23 cellular contexts compared by ENCODE assay signal in genomic region chr2:223789423-223789822, GRCh38. TPM values are rescaled to one million over a fixed set of nuclear protein-coding genes. Genes with fewer than 3 reads are reported as not detected.
A peak's percentile ranks its signal among the peaks of the same experiment; 100 is the strongest.
DNase-seq lines count a peak whose midpoint lies in the region; ATAC-seq, FAIRE-seq and TF ChIP-seq lines count a peak whose summit lies in the region.
"Had no signal": no experiment of that assay in that cellular context is flagged by ENCODE, and none has a peak within 500 bp of the region (broad histone marks: within the 10 kb centered on the region; RNA-seq: fewer than 3 reads in every experiment).

No MANE protein-coding gene starts in this region.

- DNase-seq in A549 (ENCODE audit: low read depth in 1 of 2, low spot score in 1 of 2) (no peak), Calu3 (no peak), naive B cell (no peak), G401 (ENCODE audit: low spot score) (no peak), endodermal cell (no peak)
- DNase-seq in activated T-helper 1 cell treated with anti-CD3 and anti-CD28 coated beads, Interleukin-12 subunit alpha, Interleukin-12 subunit beta, Interleukin-2, Interleukin-4 antibody, amounts not matched to agents 30 ng/mL and 10 ng/mL and 1 ng/mL, durations not matched to agents 14 hours and 24 hours and 36 hours (ENCODE audit: low spot score), result no peak
- no peak for DNase-seq in naive thymus-derived CD8-positive, alpha-beta T cell
- DNase-seq: Caco-2; CD4-positive, CD25-positive, alpha-beta regulatory T cell; CD8-positive, alpha-beta T cell; DMS 273 treated with DMSO at 0.1 percent for 48 hours; DMS79; EL; GF-D8; GOT3; HCEC 1CT had no signal

- no peak overlapping the region for H3K9ac ChIP-seq in endodermal cell (ENCODE audit: extremely low read depth, low read length, poor library complexity, severe bottlenecking)
- H3K9ac ChIP-seq: BLaER1 had no signal

- H3K4me1 ChIP-seq in A549, result peaks cover 24% of the 10 kb centered on the region
- H3K4me1 ChIP-seq in endodermal cell (ENCODE audit: control insufficient read depth, insufficient read depth, low read length), result no peaks in the 10 kb centered on the region

- no peaks in the 10 kb centered on the region for H3K27me3 ChIP-seq in endodermal cell (ENCODE audit: control insufficient read depth, insufficient read depth, low read length, poor library complexity, severe bottlenecking)
- H3K27me3 ChIP-seq: BLaER1 had no signal

- TF ChIP-seq EP300 in A549 (IDR thresholded peaks at IDR 0.05), result no peak

- intact Hi-C loops in Calu3 (cut with micrococcal nuclease; ENCODE audit: unreplicated experiment), result no loop called here
- intact Hi-C loops in activated T-helper 1 cell treated with anti-CD3 and anti-CD28 coated beads, Interleukin-12 subunit alpha, Interleukin-12 subunit beta, Interleukin-2, Interleukin-4 antibody, amounts not matched to agents 30 ng/mL and 10 ng/mL and 1 ng/mL, durations not matched to agents 14 hours and 24 hours and 36 hours (cut with micrococcal nuclease), result no loop called here

- no peak overlapping the region for H3K4me3 ChIP-seq in A549
- H3K4me3 ChIP-seq in endodermal cell (ENCODE audit: low read length), result no peak overlapping the region
- H3K4me3 ChIP-seq: BLaER1 had no signal

- no peaks in the 10 kb centered on the region for H3K27me3 Mint-ChIP-seq in Calu3 (ENCODE audit: unreplicated experiment)
- peaks cover 5% of the 10 kb centered on the region for H3K27me3 Mint-ChIP-seq in activated T-helper 1 cell treated with anti-CD3 and anti-CD28 coated beads, Interleukin-12 subunit alpha, Interleukin-12 subunit beta, Interleukin-2, Interleukin-4 antibody, amounts not matched to agents 30 ng/mL and 10 ng/mL and 1 ng/mL, durations not matched to agents 14 hours and 24 hours and 36 hours (ENCODE audit: insufficient read depth)
- H3K27me3 Mint-ChIP-seq in naive B cell, result no peaks in the 10 kb centered on the region
- peaks cover 0 to 6% (median 0%) of the 10 kb centered on the region in 5 donors for H3K27me3 Mint-ChIP-seq in naive thymus-derived CD8-positive, alpha-beta T cell
- no peaks in the 10 kb centered on the region for H3K27me3 Mint-ChIP-seq in endodermal cell (ENCODE audit: insufficient read depth)
- H3K27me3 Mint-ChIP-seq: B cell; CD4-positive, CD25-positive, alpha-beta regulatory T cell had no signal

- H3K4me1 Mint-ChIP-seq in Calu3 (ENCODE audit: low read depth, unreplicated experiment), result peaks cover 64% of the 10 kb centered on the region
- no peaks in the 10 kb centered on the region for H3K4me1 Mint-ChIP-seq in activated T-helper 1 cell treated with anti-CD3 and anti-CD28 coated beads, Interleukin-12 subunit alpha, Interleukin-12 subunit beta, Interleukin-2, Interleukin-4 antibody, amounts not matched to agents 30 ng/mL and 10 ng/mL and 1 ng/mL, durations not matched to agents 14 hours and 24 hours and 36 hours (ENCODE audit: low read depth)
- peaks cover 32 to 59% (median 47%) of the 10 kb centered on the region in 3 donors for H3K4me1 Mint-ChIP-seq in naive B cell
- H3K4me1 Mint-ChIP-seq in naive thymus-derived CD8-positive, alpha-beta T cell, result peaks cover 0 to 4% (median 0%) of the 10 kb centered on the region in 4 donors
- peaks cover 1% of the 10 kb centered on the region for H3K4me1 Mint-ChIP-seq in endodermal cell

- no TSS peak for BruUV-seq in Calu3 (replicated peaks; lab: Mats Ljungman, UMichigan)

- TF ChIP-seq RAD21 in A549 (conservative IDR thresholded peaks at IDR 0.05 in 1 of 2, IDR thresholded peaks at IDR 0.05 in 1 of 2), result no peak

- peak overlapping the region; percentile 1; the same call in 1 of the 3 replicates for H3K4me2 ChIP-seq in A549
- H3K4me2 ChIP-seq: BLaER1 had no signal

- POLR2A ChIA-PET in A549 (lab: Yijun Ruan, JAX), result no interaction called here
- POLR2A ChIA-PET in naive thymus-derived CD8-positive, alpha-beta T cell (lab: Charles Lee), result no interaction called here

- H3K27ac Mint-ChIP-seq in Calu3 (ENCODE audit: unreplicated experiment) (peak overlapping the region; percentile 6), naive B cell (peak overlapping the region in 4 of 6 donors; percentile 68 to 79 (median 74)), endodermal cell (no peak overlapping the region)
- H3K27ac Mint-ChIP-seq in activated T-helper 1 cell treated with anti-CD3 and anti-CD28 coated beads, Interleukin-12 subunit alpha, Interleukin-12 subunit beta, Interleukin-2, Interleukin-4 antibody, amounts not matched to agents 30 ng/mL and 10 ng/mL and 1 ng/mL, durations not matched to agents 14 hours and 24 hours and 36 hours, result peak overlapping the region; percentile 16
- H3K27ac Mint-ChIP-seq in naive thymus-derived CD8-positive, alpha-beta T cell, result no peak overlapping the region
- H3K27ac Mint-ChIP-seq: CD4-positive, CD25-positive, alpha-beta regulatory T cell; CD8-positive, alpha-beta T cell had no signal

- WGBS in A549 (ENCODE audit: missing lambda C conversion rate), result 90% methylated on average over 6 of the region's 6 CpGs
- 80 to 96% methylated on average over 1 to 6 of the region's 6 CpGs for WGBS in endodermal cell (ENCODE audit: insufficient coverage in 1 of 2, insufficient read length in 1 of 2), 2 experiments

- no peak for TF ChIP-seq CTCF in A549 (IDR thresholded peaks at IDR 0.05)
- TF ChIP-seq CTCF in Calu3 (IDR thresholded peaks at IDR 0.05; ENCODE audit: unreplicated experiment), result no peak
- TF ChIP-seq CTCF in endodermal cell (conservative IDR thresholded peaks at IDR 0.05), result no peak

- no peak overlapping the region for H3K4me3 Mint-ChIP-seq in Calu3 (ENCODE audit: low read depth, unreplicated experiment)
- H3K4me3 Mint-ChIP-seq in activated T-helper 1 cell treated with anti-CD3 and anti-CD28 coated beads, Interleukin-12 subunit alpha, Interleukin-12 subunit beta, Interleukin-2, Interleukin-4 antibody, amounts not matched to agents 30 ng/mL and 10 ng/mL and 1 ng/mL, durations not matched to agents 14 hours and 24 hours and 36 hours, result no peak overlapping the region
- no peak overlapping the region for H3K4me3 Mint-ChIP-seq in naive B cell
- no peak overlapping the region for H3K4me3 Mint-ChIP-seq in naive thymus-derived CD8-positive, alpha-beta T cell
- no peak overlapping the region for H3K4me3 Mint-ChIP-seq in endodermal cell
- H3K4me3 Mint-ChIP-seq: B cell; CD4-positive, CD25-positive, alpha-beta regulatory T cell; CD8-positive, alpha-beta T cell had no signal

- CTCF ChIA-PET in A549 (lab: Yijun Ruan, JAX) (interaction anchor here (0.6 to 1.1 kb wide), 3 partner anchors 50 to 1106 kb away, joined by 3 read pairs; no protein-coding TSS in a partner anchor), Calu3 (lab: Charles Lee) (interaction anchor here (0.7 to 1.6 kb wide), 2 partner anchors 8 to 818 kb away, joined by 4 to 8 read pairs; no protein-coding TSS in a partner anchor)

- H3K36me3 Mint-ChIP-seq in Calu3 (ENCODE audit: insufficient read depth, unreplicated experiment) (peaks cover 44% of the 10 kb centered on the region), naive B cell (peaks cover 0 to 4% of the 10 kb centered on the region in 2 donors), endodermal cell (ENCODE audit: low read depth) (no peaks in the 10 kb centered on the region)
- H3K36me3 Mint-ChIP-seq in activated T-helper 1 cell treated with anti-CD3 and anti-CD28 coated beads, Interleukin-12 subunit alpha, Interleukin-12 subunit beta, Interleukin-2, Interleukin-4 antibody, amounts not matched to agents 30 ng/mL and 10 ng/mL and 1 ng/mL, durations not matched to agents 14 hours and 24 hours and 36 hours (ENCODE audit: low read depth), result no peaks in the 10 kb centered on the region
- peaks cover 0 to 14% (median 5%) of the 10 kb centered on the region in 3 donors for H3K36me3 Mint-ChIP-seq in naive thymus-derived CD8-positive, alpha-beta T cell
- H3K36me3 Mint-ChIP-seq: CD8-positive, alpha-beta T cell had no signal

- no peaks in the 10 kb centered on the region for H3K36me3 ChIP-seq in endodermal cell (ENCODE audit: control insufficient read depth, insufficient read depth, low read length)
- H3K36me3 ChIP-seq: BLaER1 had no signal

- no peak for TF ChIP-seq POLR2A in A549 (IDR thresholded peaks at IDR 0.05; ENCODE audit: low read length)

- peaks cover 17% of the 10 kb centered on the region; the same call in 2 of the 3 replicates for H3K9me3 ChIP-seq in A549
- H3K9me3 ChIP-seq in endodermal cell (ENCODE audit: control insufficient read depth, low read length), result peaks cover 10% of the 10 kb centered on the region

- ATAC-seq in A549, result no peak
- ATAC-seq in naive B cell (ENCODE audit: low read depth in 2 of 2), result no peak
- ATAC-seq in naive thymus-derived CD8-positive, alpha-beta T cell, result no peak
- ATAC-seq: CD8-positive, alpha-beta T cell had no signal

- H3K27ac ChIP-seq in A549 (peak overlapping the region in 1 of 2 experiments; percentile 62; a peak in 4 of 6 replicates), endodermal cell (ENCODE audit: low read depth, low read length) (no peak overlapping the region)
- H3K27ac ChIP-seq: BLaER1, C4-2B had no signal

- in situ Hi-C loops in G401 (cut with HindIII; ENCODE audit: low sequenced_read_pairs), result no loop called here

- H3K9me3 Mint-ChIP-seq in Calu3 (ENCODE audit: low read depth, unreplicated experiment) (peaks cover 5% of the 10 kb centered on the region), naive B cell (peaks cover 0 to 11% (median 5%) of the 10 kb centered on the region in 7 donors), endodermal cell (peaks cover 9% of the 10 kb centered on the region)
- peaks cover 3% of the 10 kb centered on the region for H3K9me3 Mint-ChIP-seq in activated T-helper 1 cell treated with anti-CD3 and anti-CD28 coated beads, Interleukin-12 subunit alpha, Interleukin-12 subunit beta, Interleukin-2, Interleukin-4 antibody, amounts not matched to agents 30 ng/mL and 10 ng/mL and 1 ng/mL, durations not matched to agents 14 hours and 24 hours and 36 hours
- peaks cover 0 to 7% (median 0%) of the 10 kb centered on the region in 9 donors for H3K9me3 Mint-ChIP-seq in naive thymus-derived CD8-positive, alpha-beta T cell

- FAIRE-seq in A549 (lab: Jason Lieb, UNC), result no peak
- FAIRE-seq: D721Med, GM12891, GM18507, H54 had no signal

RNA-seq across cellular contexts. Expression of gene AP1S3, which starts 48.0 kb away (rescaled TPM):
- polyA plus RNA-seq in A549 (2011; rRNA removed), result 28.3 and 57.0 TPM in 2 replicates
- polyA plus RNA-seq in A549 (2012; cell fraction: cytosol; rRNA removed), result 12.4 and 14.2 TPM in 2 replicates
- 4.9 and 6.0 TPM in 2 replicates for polyA plus RNA-seq in A549 (2012; cell fraction: nucleus; rRNA removed)
- polyA plus RNA-seq in A549 (2017; fragmentation: RNase III; extraction: RNeasy Plus Mini Kit Qiagen cat#74134 plus additional on column Dnase treatment), result 39.7 to 43.4 TPM (median 42.9 TPM) in 3 replicates
- polyA minus RNA-seq in A549 (2011; rRNA and poly(A)+ RNA removed), result 13.9 and 16.2 TPM in 2 replicates
- total RNA-seq in Calu3 (2022), result 108 and 119 TPM in 2 replicates
- total RNA-seq in activated T-helper 1 cell treated with anti-CD3 and anti-CD28 coated beads, Interleukin-12 subunit alpha, Interleukin-12 subunit beta, Interleukin-2, Interleukin-4 antibody, amounts not matched to agents 30 ng/mL and 10 ng/mL and 1 ng/mL, durations not matched to agents 14 hours and 24 hours and 36 hours, result 11.9 and 14.4 TPM in 2 replicates
- polyA plus RNA-seq in naive B cell (ENCODE audit: low read depth in 6 of 6), result 10 to 100 TPM in 3 of 6 donors, 1 to 10 TPM in 3; 7.6 to 17.5 (median 12.2) TPM
- 7.9 and 20.7 TPM in 2 replicates for total RNA-seq in G401 (2014; rRNA removed; shearing (Covaris generic))
- total RNA-seq in naive thymus-derived CD8-positive, alpha-beta T cell, result 1 to 10 TPM; 2.1 to 2.5 TPM
- polyA plus RNA-seq in naive thymus-derived CD8-positive, alpha-beta T cell, result 1 to 10 TPM; 1.3 to 1.7 (median 1.6) TPM
- 1 to 10 TPM; 5.6 to 6.9 TPM for total RNA-seq in endodermal cell
- polyA plus RNA-seq in endodermal cell (2013, experiment 1 of 2), result 3.0 TPM
- 2.7 TPM for polyA plus RNA-seq in endodermal cell (2013, experiment 2 of 2)

Comparison
In these comparisons a context has a peak if more than half of its experiments do, and no peak if none do; other contexts are left out.
1. H3K27ac Mint-ChIP-seq: peak in Calu3 (single experiment), activated T-helper 1 cell treated with anti-CD3 and anti-CD28 coated beads, Interleukin-12 subunit alpha, Interleukin-12 subunit beta, Interleukin-2, Interleukin-4 antibody, amounts not matched to agents 30 ng/mL and 10 ng/mL and 1 ng/mL, durations not matched to agents 14 hours and 24 hours and 36 hours (single experiment) and naive B cell (4 of 6); none in naive thymus-derived CD8-positive, alpha-beta T cell (0 of 10) and endodermal cell (single experiment).